16 cellular contexts compared by ENCODE assay signal in the genomic region with DNA sequence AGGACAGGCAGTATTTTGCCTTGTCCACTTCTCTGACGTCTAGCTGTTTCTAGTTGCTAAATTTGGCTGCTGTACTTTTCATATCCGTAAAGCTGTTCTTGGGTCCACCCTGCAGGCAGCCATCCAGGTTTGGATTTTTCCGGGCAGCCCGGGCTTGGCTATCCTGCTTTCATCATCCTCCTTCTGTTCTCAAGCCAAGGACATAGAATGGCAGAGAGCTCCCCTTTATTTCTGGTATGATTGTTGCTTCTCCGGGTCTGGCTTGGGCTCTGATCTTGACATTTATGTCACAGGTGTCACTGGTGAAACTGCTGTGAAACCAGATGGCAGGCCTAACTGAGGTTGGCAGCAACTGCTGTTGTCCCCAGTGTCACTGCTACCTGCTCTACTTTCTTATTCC. TPM values are rescaled to one million over a fixed set of nuclear protein-coding genes. Genes with fewer than 3 reads are reported as not detected.
DNase-seq lines count a peak whose midpoint lies in the region; ATAC-seq and TF ChIP-seq lines count a peak whose summit lies in the region.
"Had no signal": no experiment of that assay in that cellular context is flagged by ENCODE, and none has a peak within 500 bp of the region (broad histone marks: within the 10 kb centered on the region; RNA-seq: fewer than 3 reads in every experiment).

No MANE protein-coding gene starts in this region.

- H3K4me1 Mint-ChIP-seq in activated naive CD8-positive, alpha-beta T cell treated with anti-CD3 and anti-CD28 coated beads, Interleukin-2, amount 50 U/mL, for 24 hours = peaks cover 26% of the 10 kb centered on the region
- peaks cover 38% of the 10 kb centered on the region for H3K4me1 Mint-ChIP-seq in activated naive CD8-positive, alpha-beta T cell treated with anti-CD3 and anti-CD28 coated beads for 36 hours
- no peaks in the 10 kb centered on the region for H3K4me1 Mint-ChIP-seq in H9

- H4K5ac ChIP-seq in H9 (ENCODE audit: insufficient read length, low read depth, low read length) = no peak overlapping the region

- TF ChIP-seq POLR2A in esophagus muscularis mucosa (IDR thresholded peaks at IDR 0.05; ENCODE audit: low read depth) (no peak), right lobe of liver (IDR thresholded peaks at IDR 0.05) (no peak)

- H2BK15ac ChIP-seq in mesenchymal stem cell (ENCODE audit: low read depth, poor library complexity, severe bottlenecking) (no peak overlapping the region), H9 (ENCODE audit: low read depth, low read length) (no peak overlapping the region)

- no peak overlapping the region for H3T11ph ChIP-seq in H9 (ENCODE audit: low read length)

- DNase-seq in activated naive CD8-positive, alpha-beta T cell treated with anti-CD3 and anti-CD28 coated beads, Interleukin-2, amount 50 U/mL, for 24 hours = no peak
- DNase-seq in activated naive CD8-positive, alpha-beta T cell treated with anti-CD3 and anti-CD28 coated beads for 36 hours = no peak
- DNase-seq in esophagus muscularis mucosa (ENCODE audit: extremely low spot score) = no peak
- DNase-seq in mesenchymal stem cell = no peak
- DNase-seq in AML-193 (lab: John Stamatoyannopoulos, UW) = no peak
- no peak for DNase-seq in right lobe of liver
- no peak for DNase-seq in H9
- DNase-seq in iPS-NIHi11 (ENCODE audit: low spot score) = no peak
- DNase-seq: activated CD4-positive, alpha-beta T cell treated with anti-CD3 and anti-CD28 coated beads, Interleukin-2, amount 50 U/mL, for 4 hours; activated effector memory CD4-positive, alpha-beta T cell treated with anti-CD3 and anti-CD28 coated beads, Interleukin-2, amount 50 U/mL, for 16 hours; DMS153; PC-3; stimulated activated CD4-positive, alpha-beta T cell treated with anti-CD3 and anti-CD28 coated beads, Interleukin-4, amount 100 ng/mL, for 4 hours had no signal

- no peaks in the 10 kb centered on the region for H4K20me1 ChIP-seq in H9 (ENCODE audit: control insufficient read depth, insufficient read depth, insufficient read length)

- no peak overlapping the region for H2BK120ac ChIP-seq in mesenchymal stem cell (ENCODE audit: low read depth, low read length)
- no peak overlapping the region for H2BK120ac ChIP-seq in H9 (ENCODE audit: low read depth, low read length, poor library complexity, severe bottlenecking)

- H3K79me1 ChIP-seq in mesenchymal stem cell (replicated peaks; ENCODE audit: low read length, poor library complexity, severe bottlenecking) (no peaks in the 10 kb centered on the region), H9 (ENCODE audit: insufficient read depth, low read depth, low read length, poor library complexity, severe bottlenecking) (no peaks in the 10 kb centered on the region)

- H3K14ac ChIP-seq in mesenchymal stem cell (ENCODE audit: low read length in 2 of 2) (no peak overlapping the region), H9 (ENCODE audit: insufficient read depth, low read length) (no peak overlapping the region)

- TF ChIP-seq CTCF in esophagus muscularis mucosa (IDR thresholded peaks at IDR 0.05) = no peak
- no peak for TF ChIP-seq CTCF in right lobe of liver (IDR thresholded peaks at IDR 0.05)
- TF ChIP-seq CTCF in H9 (conservative IDR thresholded peaks at IDR 0.05) = no peak

- H3K23ac ChIP-seq in mesenchymal stem cell (ENCODE audit: low read length in 2 of 2) (no peak overlapping the region), H9 (ENCODE audit: insufficient read length, low read depth, low read length) (no peak overlapping the region)

- H2AFZ ChIP-seq in mesenchymal stem cell (ENCODE audit: low read depth, low read length) (no peak overlapping the region), H9 (ENCODE audit: low read length) (no peak overlapping the region)

- H3K4ac ChIP-seq in mesenchymal stem cell (ENCODE audit: low read depth in 1 of 2, low read length in 2 of 2) (no peak overlapping the region), H9 (ENCODE audit: low read depth, low read length) (no peak overlapping the region)

- intact Hi-C loops in esophagus muscularis mucosa (cut with DNase I) = no loop called here
- intact Hi-C loops in right lobe of liver (cut with DNase I) = no loop called here

- H3K4me1 ChIP-seq in esophagus muscularis mucosa (peaks cover 5 to 29% (median 16%) of the 10 kb centered on the region in 4 donors), mesenchymal stem cell (ENCODE audit: control insufficient read depth, insufficient read depth, low read depth, low read length) (no peaks in the 10 kb centered on the region), right lobe of liver (no peaks in the 10 kb centered on the region), H9 (ENCODE audit: insufficient read depth, low read length) (no peaks in the 10 kb centered on the region)
- H3K4me1 ChIP-seq: pancreas had no signal

- no peaks in the 10 kb centered on the region for H3K23me2 ChIP-seq in H9 (ENCODE audit: insufficient read length, low read depth, low read length, poor library complexity, severe bottlenecking)

- no peak overlapping the region for H2BK20ac ChIP-seq in H9 (ENCODE audit: low read depth, low read length, poor library complexity, severe bottlenecking)

- H3K27me3 Mint-ChIP-seq in activated naive CD8-positive, alpha-beta T cell treated with anti-CD3 and anti-CD28 coated beads, Interleukin-2, amount 50 U/mL, for 24 hours = peaks cover 1% of the 10 kb centered on the region
- peaks cover 8% of the 10 kb centered on the region for H3K27me3 Mint-ChIP-seq in activated naive CD8-positive, alpha-beta T cell treated with anti-CD3 and anti-CD28 coated beads for 36 hours
- no peaks in the 10 kb centered on the region for H3K27me3 Mint-ChIP-seq in H9 (ENCODE audit: low read depth)

- H2BK12ac ChIP-seq in mesenchymal stem cell (ENCODE audit: low read length in 2 of 2) (no peak overlapping the region), H9 (ENCODE audit: insufficient read length, low read depth, low read length) (no peak overlapping the region)

- no peaks in the 10 kb centered on the region for H3K27me3 ChIP-seq in esophagus muscularis mucosa
- H3K27me3 ChIP-seq in mesenchymal stem cell (ENCODE audit: control insufficient read depth in 1 of 2, insufficient read depth in 1 of 2, low read length in 2 of 2) = no peaks in the 10 kb centered on the region
- no peaks in the 10 kb centered on the region for H3K27me3 ChIP-seq in right lobe of liver
- no peaks in the 10 kb centered on the region for H3K27me3 ChIP-seq in H9 (ENCODE audit: insufficient read depth, low read length)
- H3K27me3 ChIP-seq: pancreas had no signal

- H3K18ac ChIP-seq in mesenchymal stem cell (ENCODE audit: low read depth in 1 of 2, low read length in 2 of 2) (no peak overlapping the region), H9 (ENCODE audit: insufficient read length, low read depth, low read length) (no peak overlapping the region)

- 31% methylated on average over 5 of the region's 5 CpGs for WGBS in esophagus muscularis mucosa
- 91% methylated on average over 5 of the region's 5 CpGs for WGBS in mesenchymal stem cell
- 55% methylated on average over 5 of the region's 5 CpGs for WGBS in right lobe of liver (ENCODE audit: insufficient coverage, low coverage, low lambda C conversion rate, missing lambda C conversion rate)
- WGBS in H9 (ENCODE audit: extremely low coverage, insufficient read length, low lambda C conversion rate) = no CpG with 5 or more reads among the region's 5 CpGs

- H3K4me3 ChIP-seq in esophagus muscularis mucosa (no peak overlapping the region), mesenchymal stem cell (ENCODE audit: insufficient read depth in 1 of 2, low read depth in 1 of 2, low read length in 2 of 2) (peak overlapping the region in 1 of 2 experiments; percentile 42), right lobe of liver (no peak overlapping the region)
- H3K4me3 ChIP-seq: K562, pancreas had no signal

- no peaks in the 10 kb centered on the region for H3K9me3 Mint-ChIP-seq in activated naive CD8-positive, alpha-beta T cell treated with anti-CD3 and anti-CD28 coated beads, Interleukin-2, amount 50 U/mL, for 24 hours
- peaks cover 13% of the 10 kb centered on the region for H3K9me3 Mint-ChIP-seq in activated naive CD8-positive, alpha-beta T cell treated with anti-CD3 and anti-CD28 coated beads for 36 hours
- no peaks in the 10 kb centered on the region; a peak in 1 of 5 replicates for H3K9me3 Mint-ChIP-seq in H9

- H2BK5ac ChIP-seq in mesenchymal stem cell (ENCODE audit: low read depth, low read length, poor library complexity, severe bottlenecking) (no peak overlapping the region), H9 (ENCODE audit: insufficient read length, low read length) (no peak overlapping the region)

- H4K8ac ChIP-seq in mesenchymal stem cell (ENCODE audit: low read length) (no peak overlapping the region), H9 (replicated peaks; ENCODE audit: insufficient read length, low read depth, low read length) (no peak overlapping the region)

- H2AK5ac ChIP-seq in mesenchymal stem cell (ENCODE audit: low read length, severe bottlenecking) = no peak overlapping the region
- no peak overlapping the region for H2AK5ac ChIP-seq in H9 (ENCODE audit: insufficient read length, low read length)

- no peaks in the 10 kb centered on the region for H3K36me3 ChIP-seq in esophagus muscularis mucosa
- no peaks in the 10 kb centered on the region for H3K36me3 ChIP-seq in mesenchymal stem cell (ENCODE audit: control insufficient read depth in 1 of 2, insufficient read depth in 2 of 2, low read depth in 1 of 2, low read length in 2 of 2)
- H3K36me3 ChIP-seq in right lobe of liver = no peaks in the 10 kb centered on the region
- H3K36me3 ChIP-seq: pancreas had no signal

- H4K91ac ChIP-seq in mesenchymal stem cell (ENCODE audit: low read length) (no peak overlapping the region), H9 (ENCODE audit: insufficient read length, low read depth, low read length) (no peak overlapping the region)

- H3K4me2 ChIP-seq in mesenchymal stem cell (ENCODE audit: low read length, poor library complexity, severe bottlenecking) (no peak overlapping the region), H9 (ENCODE audit: insufficient read depth, insufficient read length, low read length) (no peak overlapping the region)

- no peak for ATAC-seq in activated naive CD8-positive, alpha-beta T cell treated with anti-CD3 and anti-CD28 coated beads, Interleukin-2, amount 50 U/mL, for 24 hours
- ATAC-seq in right lobe of liver = no peak
- ATAC-seq: K562, PC-3 had no signal

- no peak overlapping the region for H3K4me3 Mint-ChIP-seq in activated naive CD8-positive, alpha-beta T cell treated with anti-CD3 and anti-CD28 coated beads, Interleukin-2, amount 50 U/mL, for 24 hours
- no peak overlapping the region for H3K4me3 Mint-ChIP-seq in activated naive CD8-positive, alpha-beta T cell treated with anti-CD3 and anti-CD28 coated beads for 36 hours
- no peak overlapping the region for H3K4me3 Mint-ChIP-seq in H9

- peak overlapping the region; percentile 49 to 65 (median 58) for H3K27ac ChIP-seq in esophagus muscularis mucosa (replicated peaks in 1 of 4)
- H3K27ac ChIP-seq in mesenchymal stem cell (ENCODE audit: low read length, poor library complexity, severe bottlenecking) = no peak overlapping the region
- no peak overlapping the region for H3K27ac ChIP-seq in right lobe of liver
- H3K27ac ChIP-seq in H9 (ENCODE audit: insufficient read length, low read depth, low read length) = no peak overlapping the region
- H3K27ac ChIP-seq: pancreas had no signal

- no peak for TF ChIP-seq EP300 in esophagus muscularis mucosa (IDR thresholded peaks at IDR 0.05)

- H3K79me2 ChIP-seq in H9 (ENCODE audit: insufficient read depth, low read length) = no peaks in the 10 kb centered on the region

- H3K9ac ChIP-seq in mesenchymal stem cell (ENCODE audit: low read length) (peak overlapping the region; percentile 84), H9 (ENCODE audit: extremely low read depth, insufficient read length, low read length) (no peak overlapping the region)

- H3K56ac ChIP-seq in H9 (ENCODE audit: insufficient read length, low read depth, low read length) = no peak overlapping the region

- no peaks in the 10 kb centered on the region for H3K36me3 Mint-ChIP-seq in activated naive CD8-positive, alpha-beta T cell treated with anti-CD3 and anti-CD28 coated beads, Interleukin-2, amount 50 U/mL, for 24 hours (ENCODE audit: low read depth)
- peaks cover 18% of the 10 kb centered on the region for H3K36me3 Mint-ChIP-seq in activated naive CD8-positive, alpha-beta T cell treated with anti-CD3 and anti-CD28 coated beads for 36 hours
- H3K36me3 Mint-ChIP-seq in H9 (ENCODE audit: insufficient read depth in 1 of 3, low read depth in 3 of 3) = no peaks in the 10 kb centered on the region

- H3K9me3 ChIP-seq in esophagus muscularis mucosa (no peaks in the 10 kb centered on the region), mesenchymal stem cell (ENCODE audit: control insufficient read depth, low read length) (no peaks in the 10 kb centered on the region), right lobe of liver (no peaks in the 10 kb centered on the region), H9 (ENCODE audit: control insufficient read depth, low read depth, low read length) (no peaks in the 10 kb centered on the region)
- H3K9me3 ChIP-seq: pancreas had no signal

- H3K27ac Mint-ChIP-seq in activated naive CD8-positive, alpha-beta T cell treated with anti-CD3 and anti-CD28 coated beads, Interleukin-2, amount 50 U/mL, for 24 hours = peak overlapping the region; percentile 23
- no peak overlapping the region for H3K27ac Mint-ChIP-seq in activated naive CD8-positive, alpha-beta T cell treated with anti-CD3 and anti-CD28 coated beads for 36 hours
- no peak overlapping the region for H3K27ac Mint-ChIP-seq in H9

RNA-seq across cellular contexts. Expression of gene SCN2A, which starts 35.5 kb away (rescaled TPM):
- total RNA-seq in activated naive CD8-positive, alpha-beta T cell treated with anti-CD3 and anti-CD28 coated beads for 36 hours = under 1 TPM; 0.04 to 0.06 TPM
- total RNA-seq in esophagus muscularis mucosa = under 1 TPM; 0.11 to 0.42 (median 0.15) TPM
- polyA plus RNA-seq in mesenchymal stem cell (2013, experiment 1 of 2) = 1.6 TPM
- polyA plus RNA-seq in mesenchymal stem cell (2013, experiment 2 of 2) = 1.7 TPM
- under 1 TPM in 2 of 6 experiments, not detected in 4; 0.12 to 0.27 TPM for total RNA-seq in right lobe of liver
- total RNA-seq in H9 (2021) = 0.24 and 0.46 TPM in 2 replicates
- total RNA-seq: T-helper 1 cell treated with Interleukin-12 subunit alpha and Interleukin-12 subunit beta and Interleukin-4 antibody, amounts not matched to agents 30 ng/mL and 1 ng/mL, for 36 hours had no signal

Comparison
In these comparisons a context has a peak if more than half of its experiments do, and no peak if none do; other contexts are left out.
1. H3K27ac ChIP-seq: peak in esophagus muscularis mucosa (4 of 4); none in mesenchymal stem cell (single experiment), right lobe of liver (0 of 3) and H9 (single experiment).